15 cellular contexts compared by ENCODE assay signal in genomic region chr3:153552887-153553604, GRCh38.
DNase-seq lines count a peak whose midpoint lies in the region; ATAC-seq and TF ChIP-seq lines count a peak whose summit lies in the region.
"Had no signal": no experiment of that assay in that cellular context is flagged by ENCODE, and none has a peak within 500 bp of the region (broad histone marks: within the 10 kb centered on the region; RNA-seq: fewer than 3 reads in every experiment).

No MANE protein-coding gene starts in this region.

- CTCF ChIA-PET in activated CD8-positive, alpha-beta memory T cell treated with anti-CD3 and anti-CD28 coated beads, Interleukin-2, amount 10 ng/mL, durations not matched to agents 7 days and 5 days (lab: Charles Lee): no interaction called here

- no peak overlapping the region for H3K4me3 Mint-ChIP-seq in activated CD8-positive, alpha-beta memory T cell treated with anti-CD3 and anti-CD28 coated beads, Interleukin-2, amount 10 ng/mL, durations not matched to agents 7 days and 5 days
- H3K4me3 Mint-ChIP-seq in stimulated activated naive CD8-positive, alpha-beta T cell treated with anti-CD3 and anti-CD28 coated beads, Interleukin-15, amount 100 ng/mL, for 72 hours: no peak overlapping the region

- TF ChIP-seq CTCF in epithelial cell of esophagus (IDR thresholded peaks at IDR 0.05; ENCODE audit: insufficient read depth, low read depth, low read length, missing control alignments): no peak
- no peak for TF ChIP-seq CTCF in lower leg skin (IDR thresholded peaks at IDR 0.05)
- no peak for TF ChIP-seq CTCF in GM20000 (IDR thresholded peaks at IDR 0.05; ENCODE audit: extremely low read depth, missing control alignments)

- peak; percentile 23 for ATAC-seq in activated CD8-positive, alpha-beta memory T cell treated with anti-CD3 and anti-CD28 coated beads, Interleukin-2, amount 10 ng/mL, durations not matched to agents 7 days and 5 days
- no peak for ATAC-seq in stimulated activated naive CD8-positive, alpha-beta T cell treated with anti-CD3 and anti-CD28 coated beads, Interleukin-15, amount 100 ng/mL, for 72 hours
- no peak for ATAC-seq in stimulated activated naive CD8-positive, alpha-beta T cell treated with anti-CD3 and anti-CD28 coated beads, Interleukin-15, Interleukin-2, amounts not matched to agents 100 U/mL and 50 U/mL, for 24 hours

- H3K4me3 ChIP-seq in epithelial cell of esophagus (ENCODE audit: low read length) (no peak overlapping the region), lower leg skin (ENCODE audit: low read depth, poor library complexity, severe bottlenecking) (no peak overlapping the region)

- H3K27ac Mint-ChIP-seq in activated CD8-positive, alpha-beta memory T cell treated with anti-CD3 and anti-CD28 coated beads, Interleukin-2, amount 10 ng/mL, durations not matched to agents 7 days and 5 days: no peak overlapping the region
- H3K27ac Mint-ChIP-seq in stimulated activated naive CD8-positive, alpha-beta T cell treated with anti-CD3 and anti-CD28 coated beads, Interleukin-15, amount 100 ng/mL, for 72 hours: peak overlapping the region; percentile 25 to 48

- no peak for TF ChIP-seq POLR2A in lower leg skin (IDR thresholded peaks at IDR 0.05)

- intact Hi-C loops in lower leg skin (cut with DNase I; ENCODE audit: low total_unique reads): no loop called here

- H3K9me3 Mint-ChIP-seq in activated CD8-positive, alpha-beta memory T cell treated with anti-CD3 and anti-CD28 coated beads, Interleukin-2, amount 10 ng/mL, durations not matched to agents 7 days and 5 days (ENCODE audit: low read depth): peaks cover 3% of the 10 kb centered on the region
- peaks cover 2% of the 10 kb centered on the region in 2 donors for H3K9me3 Mint-ChIP-seq in stimulated activated naive CD8-positive, alpha-beta T cell treated with anti-CD3 and anti-CD28 coated beads, Interleukin-15, amount 100 ng/mL, for 72 hours

- no peaks in the 10 kb centered on the region for H3K27me3 Mint-ChIP-seq in activated CD8-positive, alpha-beta memory T cell treated with anti-CD3 and anti-CD28 coated beads, Interleukin-2, amount 10 ng/mL, durations not matched to agents 7 days and 5 days
- no peaks in the 10 kb centered on the region for H3K27me3 Mint-ChIP-seq in stimulated activated naive CD8-positive, alpha-beta T cell treated with anti-CD3 and anti-CD28 coated beads, Interleukin-15, amount 100 ng/mL, for 72 hours

- no peak for DNase-seq in activated CD8-positive, alpha-beta memory T cell treated with anti-CD3 and anti-CD28 coated beads, Interleukin-2, amount 10 ng/mL, durations not matched to agents 7 days and 5 days
- DNase-seq in activated CD8-positive, alpha-beta memory T cell treated with anti-CD3 and anti-CD28 coated beads for 24 hours: no peak
- no peak for DNase-seq in stimulated activated naive CD8-positive, alpha-beta T cell treated with anti-CD3 and anti-CD28 coated beads, Interleukin-15, amount 100 ng/mL, for 72 hours
- DNase-seq in stimulated activated naive CD8-positive, alpha-beta T cell treated with anti-CD3 and anti-CD28 coated beads, Interleukin-15, Interleukin-2, amounts not matched to agents 100 U/mL and 50 U/mL, for 24 hours: no peak
- DNase-seq in epithelial cell of esophagus (ENCODE audit: low read depth) (peak; percentile 2), lower leg skin (ENCODE audit: low spot score in 2 of 2) (no peak), GM20000 (ENCODE audit: low spot score) (no peak), NCI-H1048 (lab: John Stamatoyannopoulos, UW) (no peak)
- DNase-seq: DMS153, KG1, NCI-H1092, NCI-H146, NCI-H2081, NCI-H510A, NCI-H774 had no signal

- 53 to 68% methylated on average over 11 of the region's 11 CpGs for WGBS in lower leg skin, 2 donors

- no peaks in the 10 kb centered on the region for H3K36me3 Mint-ChIP-seq in activated CD8-positive, alpha-beta memory T cell treated with anti-CD3 and anti-CD28 coated beads, Interleukin-2, amount 10 ng/mL, durations not matched to agents 7 days and 5 days

- H3K4me1 Mint-ChIP-seq in activated CD8-positive, alpha-beta memory T cell treated with anti-CD3 and anti-CD28 coated beads, Interleukin-2, amount 10 ng/mL, durations not matched to agents 7 days and 5 days: peaks cover 3% of the 10 kb centered on the region
- peaks cover 4% of the 10 kb centered on the region for H3K4me1 Mint-ChIP-seq in stimulated activated naive CD8-positive, alpha-beta T cell treated with anti-CD3 and anti-CD28 coated beads, Interleukin-15, amount 100 ng/mL, for 72 hours
